Comparison of ENCODE assay signal across 33 cellular contexts in the genomic region with DNA sequence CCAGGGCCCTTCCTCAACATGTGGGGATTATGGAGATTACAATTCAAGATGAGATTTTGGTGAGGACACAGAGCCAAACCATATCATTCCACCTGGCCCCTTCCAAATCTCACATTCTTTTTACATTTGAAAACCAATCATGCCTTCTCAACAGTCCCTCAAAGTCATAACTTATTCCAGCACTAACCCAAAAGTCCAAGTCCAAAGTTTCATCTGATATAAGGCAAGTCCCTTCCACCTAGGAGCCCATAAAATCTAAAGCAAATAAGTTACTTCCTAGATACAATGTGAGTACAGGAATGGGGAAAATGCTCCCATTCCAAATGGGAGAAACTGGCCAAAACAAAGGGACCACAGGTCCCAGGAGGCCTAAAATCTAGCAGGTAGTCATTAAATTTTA.
"Had no signal": no experiment of that assay in that cellular context is flagged by ENCODE, and none has a peak within 500 bp of the region (broad histone marks: within the 10 kb centered on the region; RNA-seq: fewer than 3 reads in every experiment).

No MANE protein-coding gene starts in this region.

- H3K4me1 Mint-ChIP-seq: activated CD4-positive, alpha-beta T cell treated with anti-CD3 and anti-CD28 coated beads, Interleukin-2, amount 10 ng/mL, durations not matched to agents 24 days and 14 days; activated naive CD8-positive, alpha-beta T cell treated with anti-CD3 and anti-CD28 coated beads for 36 hours; activated T-helper 17 cell treated with anti-CD3 and anti-CD28 coated beads, Interleukin-2, amount 50 U/mL, for 72 hours had no signal

- H3K27me3 ChIP-seq: brain microvascular endothelial cell, SJCRH30 had no signal

- DNase-seq: activated CD4-positive, alpha-beta T cell treated with anti-CD3 and anti-CD28 coated beads, Interleukin-2, amount 10 ng/mL, durations not matched to agents 24 days and 14 days; activated CD4-positive, alpha-beta T cell treated with anti-CD3 and anti-CD28 coated beads, Interleukin-2, amount 50 U/mL, for 4 hours; activated CD4-positive, CD25-positive, alpha-beta regulatory T cell; activated CD8-positive, alpha-beta T cell treated with anti-CD3 and anti-CD28 coated beads for 36 hours; activated effector memory CD4-positive, alpha-beta T cell treated with anti-CD3 and anti-CD28 coated beads, Interleukin-2, amount 50 U/mL, for 16 hours; activated naive CD4-positive, alpha-beta T cell; activated naive CD4-positive, alpha-beta T cell treated with anti-CD3 and anti-CD28 coated beads, Interleukin-2, amount 50 U/mL, for 16 hours; activated naive CD8-positive, alpha-beta T cell treated with anti-CD3 and anti-CD28 coated beads for 36 hours; activated T-cell treated with anti-CD3 and anti-CD28 coated beads, Interleukin-2, amount 50 U/mL, for 1 hour; activated T-cell treated with anti-CD3 and anti-CD28 coated beads, Interleukin-2, amount 50 U/mL, for 72 hours; amniotic stem cell; aorta; brain microvascular endothelial cell; central memory CD4-positive, alpha-beta T cell; Karpas-422; KBM-7; MM.1S; NCI-H1092 treated with DMSO at 0.1 percent for 48 hours; NCI-H1417; NCI-H146; NCI-H187 treated with DMSO at 0.1 percent for 48 hours; NCI-H2081 treated with DMSO at 0.1 percent for 48 hours; NCI-H226; NCI-H446 treated with DMSO at 0.1 percent for 48 hours; NCI-H524; NCI-H69; SHP77; SJCRH30; T1000; WERI-Rb-1 had no signal

- H3K27ac Mint-ChIP-seq: activated CD4-positive, alpha-beta T cell treated with anti-CD3 and anti-CD28 coated beads, Interleukin-2, amount 10 ng/mL, durations not matched to agents 24 days and 14 days; activated CD8-positive, alpha-beta T cell treated with anti-CD3 and anti-CD28 coated beads for 36 hours; activated naive CD8-positive, alpha-beta T cell treated with anti-CD3 and anti-CD28 coated beads for 36 hours; activated T-cell treated with anti-CD3 and anti-CD28 coated beads, Interleukin-2, amount 50 U/mL, for 72 hours; activated T-helper 17 cell treated with anti-CD3 and anti-CD28 coated beads, Interleukin-2, amount 50 U/mL, for 72 hours had no signal

- H3K4me3 ChIP-seq: SJCRH30, SK-N-MC had no signal

- H3K27ac ChIP-seq: brain microvascular endothelial cell, SJCRH30, SK-N-MC, WERI-Rb-1 had no signal

- H3K4me3 Mint-ChIP-seq: activated CD4-positive, alpha-beta T cell treated with anti-CD3 and anti-CD28 coated beads, Interleukin-2, amount 10 ng/mL, durations not matched to agents 24 days and 14 days; activated CD8-positive, alpha-beta T cell treated with anti-CD3 and anti-CD28 coated beads for 36 hours; activated naive CD8-positive, alpha-beta T cell treated with anti-CD3 and anti-CD28 coated beads for 36 hours; activated T-cell treated with anti-CD3 and anti-CD28 coated beads, Interleukin-2, amount 50 U/mL, for 72 hours; activated T-helper 17 cell treated with anti-CD3 and anti-CD28 coated beads, Interleukin-2, amount 50 U/mL, for 72 hours had no signal

- H3K36me3 ChIP-seq: brain microvascular endothelial cell, SJCRH30, WERI-Rb-1 had no signal

- H3K36me3 Mint-ChIP-seq: activated naive CD8-positive, alpha-beta T cell treated with anti-CD3 and anti-CD28 coated beads for 36 hours had no signal

- H3K27me3 Mint-ChIP-seq: activated CD4-positive, alpha-beta T cell treated with anti-CD3 and anti-CD28 coated beads, Interleukin-2, amount 10 ng/mL, durations not matched to agents 24 days and 14 days; activated CD8-positive, alpha-beta T cell treated with anti-CD3 and anti-CD28 coated beads for 36 hours; activated naive CD8-positive, alpha-beta T cell treated with anti-CD3 and anti-CD28 coated beads for 36 hours; activated T-helper 17 cell treated with anti-CD3 and anti-CD28 coated beads, Interleukin-2, amount 50 U/mL, for 72 hours had no signal

- ATAC-seq: activated CD8-positive, alpha-beta T cell treated with anti-CD3 and anti-CD28 coated beads for 36 hours; activated T-cell treated with anti-CD3 and anti-CD28 coated beads, Interleukin-2, amount 50 U/mL, for 72 hours; activated T-helper 17 cell treated with anti-CD3 and anti-CD28 coated beads, Interleukin-2, amount 50 U/mL, for 72 hours; Panc1 had no signal

- H3K4me1 ChIP-seq: SJCRH30 had no signal

- H3K9me3 ChIP-seq: SJCRH30 had no signal
